In the genomic region with DNA sequence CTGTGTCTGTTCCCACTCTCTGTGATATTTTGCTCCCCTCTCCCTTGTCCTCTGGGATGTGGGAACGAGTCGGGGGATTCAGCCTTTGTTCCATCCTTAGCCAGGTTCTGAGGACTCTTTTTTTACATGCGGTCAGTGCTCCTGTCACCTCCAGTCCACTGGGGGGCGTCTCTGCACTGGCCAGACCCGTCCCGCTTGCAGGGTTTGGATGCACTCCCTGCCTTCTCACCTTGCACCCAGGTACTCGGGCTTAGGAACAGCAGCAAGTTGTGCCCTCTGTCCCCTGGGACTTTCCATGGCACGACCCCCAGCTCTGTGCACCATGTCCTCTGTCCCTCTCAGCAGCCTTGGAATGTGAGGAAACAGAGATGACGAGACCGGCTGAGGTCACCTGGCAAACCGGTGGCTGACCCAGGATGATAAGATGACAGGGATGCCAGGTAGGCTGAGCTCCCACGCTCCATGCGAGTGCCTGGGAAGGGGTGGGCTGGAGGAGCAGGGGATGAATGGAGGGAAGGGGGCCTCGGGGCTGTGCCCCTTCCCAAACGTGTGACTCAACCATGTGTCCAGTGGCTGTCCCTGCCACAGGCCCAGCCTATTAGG, we compare ENCODE assay signal across 8 cellular contexts. TPM values are rescaled to one million over a fixed set of nuclear protein-coding genes. Genes with fewer than 3 reads are reported as not detected.
DNase-seq lines count a peak whose midpoint lies in the region; ATAC-seq, FAIRE-seq and TF ChIP-seq lines count a peak whose summit lies in the region.

No MANE protein-coding gene starts in this region.

- H3K9me3 ChIP-seq in AG04450 (ENCODE audit: control insufficient read depth, insufficient read depth, low read length) = peaks cover 3% of the 10 kb centered on the region; the same call in 1 of the 2 replicates
- H3K9me3 ChIP-seq in OCI-LY1 (ENCODE audit: low read length) = no peaks in the 10 kb centered on the region
- H3K9me3 ChIP-seq in gastrocnemius medialis = no peaks in the 10 kb centered on the region

- H3K27ac Mint-ChIP-seq in activated T-helper 2 cell treated with anti-CD3 and anti-CD28 coated beads, Interferon-gamma antibody, Interleukin-2, Interleukin-4, amounts not matched to agents 10 μg/mL and 5 μg/mL and 100 μg/mL, durations not matched to agents 14 hours and 24 hours and 36 hours = no peak overlapping the region

- DNase-seq in AG04450 (ENCODE audit: low read depth, low spot score) = no peak
- DNase-seq in H54 (ENCODE audit: insufficient read length, low spot score) = peak; percentile 69
- peak; percentile 37 for DNase-seq in activated T-helper 2 cell treated with anti-CD3 and anti-CD28 coated beads, Interferon-gamma antibody, Interleukin-2, Interleukin-4, amounts not matched to agents 10 μg/mL and 5 μg/mL and 100 μg/mL, durations not matched to agents 14 hours and 24 hours and 36 hours (ENCODE audit: low spot score)
- DNase-seq in cardiac septum (ENCODE audit: low spot score) = peak; percentile 83
- DNase-seq in gastrocnemius medialis = peak; percentile 18 to 46
- no peak for DNase-seq in COR-L47 (lab: John Stamatoyannopoulos, UW)

- H3K36me3 ChIP-seq in OCI-LY1 (ENCODE audit: insufficient read depth, low read length) (no peaks in the 10 kb centered on the region), gastrocnemius medialis (no peaks in the 10 kb centered on the region)

- in situ Hi-C loops in gastrocnemius medialis (cut with MboI; ENCODE audit: low sequenced_read_pairs in 4 of 4) = loop anchor here (5.0 to 25.0 kb wide), 3 partner anchors 121 to 133 kb away; no protein-coding TSS in a partner anchor

- peaks cover 1% of the 10 kb centered on the region for H3K27me3 Mint-ChIP-seq in activated T-helper 2 cell treated with anti-CD3 and anti-CD28 coated beads, Interferon-gamma antibody, Interleukin-2, Interleukin-4, amounts not matched to agents 10 μg/mL and 5 μg/mL and 100 μg/mL, durations not matched to agents 14 hours and 24 hours and 36 hours (ENCODE audit: low read depth)

- H3K27me3 ChIP-seq in AG04450 (ENCODE audit: control insufficient read depth, insufficient read depth, low read length) (peaks cover 16% of the 10 kb centered on the region), OCI-LY1 (ENCODE audit: insufficient read depth, low read length) (peaks cover under 1% of the 10 kb centered on the region; the same call in 1 of the 2 replicates), gastrocnemius medialis (no peaks in the 10 kb centered on the region)

- H3K9me3 Mint-ChIP-seq in activated T-helper 2 cell treated with anti-CD3 and anti-CD28 coated beads, Interferon-gamma antibody, Interleukin-2, Interleukin-4, amounts not matched to agents 10 μg/mL and 5 μg/mL and 100 μg/mL, durations not matched to agents 14 hours and 24 hours and 36 hours = no peaks in the 10 kb centered on the region

- TF ChIP-seq CTCF in AG04450 (IDR thresholded peaks at IDR 0.05; ENCODE audit: low read depth, low read length) (peak; percentile 53), OCI-LY1 (IDR thresholded peaks at IDR 0.05; ENCODE audit: low read length) (peak; percentile 76), gastrocnemius medialis (IDR thresholded peaks at IDR 0.05 in 4 of 5, conservative IDR thresholded peaks at IDR 0.05 in 1 of 5) (peak; percentile 32 to 67 (median 62))

- FAIRE-seq in H54 (lab: Jason Lieb, UNC) = no peak

- H4K20me1 ChIP-seq in OCI-LY1 (ENCODE audit: insufficient read depth, low read length) = no peaks in the 10 kb centered on the region

- H3K4me3 Mint-ChIP-seq in activated T-helper 2 cell treated with anti-CD3 and anti-CD28 coated beads, Interferon-gamma antibody, Interleukin-2, Interleukin-4, amounts not matched to agents 10 μg/mL and 5 μg/mL and 100 μg/mL, durations not matched to agents 14 hours and 24 hours and 36 hours (ENCODE audit: low read depth) = no peak overlapping the region

- peaks cover 8% of the 10 kb centered on the region for H3K4me1 ChIP-seq in OCI-LY1 (ENCODE audit: insufficient read depth, low read length, severe bottlenecking)
- H3K4me1 ChIP-seq in gastrocnemius medialis = peaks cover 0 to 4% of the 10 kb centered on the region in 2 donors

- no peaks in the 10 kb centered on the region for H3K9me2 ChIP-seq in OCI-LY1 (ENCODE audit: low read depth, low read length)

- H3K4me3 ChIP-seq in AG04450 (ENCODE audit: low read depth, low read length) = no peak overlapping the region
- no peak overlapping the region for H3K4me3 ChIP-seq in OCI-LY1 (ENCODE audit: low read depth, low read length, poor library complexity, severe bottlenecking)
- H3K4me3 ChIP-seq in gastrocnemius medialis = no peak overlapping the region

- no peak overlapping the region for H3K27ac ChIP-seq in AG04450 (ENCODE audit: low read depth, low read length)
- H3K27ac ChIP-seq in OCI-LY1 (ENCODE audit: low read depth, low read length, poor library complexity, severe bottlenecking) = no peak overlapping the region
- H3K27ac ChIP-seq in gastrocnemius medialis = no peak overlapping the region

- intact Hi-C loops in activated T-helper 2 cell treated with anti-CD3 and anti-CD28 coated beads, Interferon-gamma antibody, Interleukin-2, Interleukin-4, amounts not matched to agents 10 μg/mL and 5 μg/mL and 100 μg/mL, durations not matched to agents 14 hours and 24 hours and 36 hours (cut with micrococcal nuclease) = loop anchor here (2.0 kb wide), 1 partner anchor 129 kb away; no protein-coding TSS in a partner anchor
- intact Hi-C loops in cardiac septum (cut with DNase I) (loop anchor here (2.0 to 5.0 kb wide), 2 partner anchors 71 to 129 kb away; no protein-coding TSS in a partner anchor), gastrocnemius medialis (cut with DNase I; ENCODE audit: low total_unique reads) (loop anchor here (1.0 to 10.0 kb wide), 2 partner anchors 53 to 130 kb away; no protein-coding TSS in a partner anchor)

- H3K4me1 Mint-ChIP-seq in activated T-helper 2 cell treated with anti-CD3 and anti-CD28 coated beads, Interferon-gamma antibody, Interleukin-2, Interleukin-4, amounts not matched to agents 10 μg/mL and 5 μg/mL and 100 μg/mL, durations not matched to agents 14 hours and 24 hours and 36 hours (ENCODE audit: low read depth) = no peaks in the 10 kb centered on the region

- H3K79me2 ChIP-seq in OCI-LY1 (ENCODE audit: insufficient read depth, low read length) = no peaks in the 10 kb centered on the region

- no peak overlapping the region for H3K4me2 ChIP-seq in OCI-LY1 (ENCODE audit: low read length)

- H3K36me3 Mint-ChIP-seq in activated T-helper 2 cell treated with anti-CD3 and anti-CD28 coated beads, Interferon-gamma antibody, Interleukin-2, Interleukin-4, amounts not matched to agents 10 μg/mL and 5 μg/mL and 100 μg/mL, durations not matched to agents 14 hours and 24 hours and 36 hours (ENCODE audit: low read depth) = no peaks in the 10 kb centered on the region

- CTCF ChIA-PET in AG04450 (lab: Charles Lee) = interaction anchor here (1.1 kb wide), 1 partner anchor 8 kb away, joined by 3 read pairs; no protein-coding TSS in a partner anchor

- H3F3A ChIP-seq in OCI-LY1 (ENCODE audit: insufficient read depth, low read length) = no peaks in the 10 kb centered on the region

- POLR2A ChIA-PET in AG04450 (lab: Yijun Ruan, JAX) = no interaction called here

- H2AFZ ChIP-seq in OCI-LY1 (ENCODE audit: low read length) = no peak overlapping the region

- no peak for TF ChIP-seq POLR2A in H54 (IDR thresholded peaks at IDR 0.05; ENCODE audit: low read depth, low read length)
- TF ChIP-seq POLR2A in gastrocnemius medialis (IDR thresholded peaks at IDR 0.05) = no peak

- H3K9ac ChIP-seq in OCI-LY1 (ENCODE audit: low read length) = no peak overlapping the region

- ATAC-seq in gastrocnemius medialis (peak in 1 of 2 donors; percentile 59), GM18909 (IDR thresholded peaks at IDR 0.05; ENCODE audit: poor library complexity, unreplicated experiment) (no peak)

RNA-seq across cellular contexts. Expression of gene FGD5, which starts 27.3 kb away (rescaled TPM):
- not detected in 2 replicates for polyA plus RNA-seq in AG04450 (2011; rRNA removed)
- not detected in 2 replicates for polyA minus RNA-seq in AG04450 (2011; rRNA and poly(A)+ RNA removed)
- total RNA-seq in activated T-helper 2 cell treated with anti-CD3 and anti-CD28 coated beads, Interferon-gamma antibody, Interleukin-2, Interleukin-4, amounts not matched to agents 10 μg/mL and 5 μg/mL and 100 μg/mL, durations not matched to agents 14 hours and 24 hours and 36 hours = 0.09 TPM in 1 of 2 replicates, not detected in the other
- total RNA-seq in cardiac septum (15.6 TPM), gastrocnemius medialis (1 to 10 TPM; 4.4 to 8.4 (median 5.2) TPM)

Comparison
In these comparisons a context has a peak if more than half of its experiments do, and no peak if none do; other contexts are left out.
1. DNase-seq: peak in H54 (single experiment), activated T-helper 2 cell treated with anti-CD3 and anti-CD28 coated beads, Interferon-gamma antibody, Interleukin-2, Interleukin-4, amounts not matched to agents 10 μg/mL and 5 μg/mL and 100 μg/mL, durations not matched to agents 14 hours and 24 hours and 36 hours (single experiment), cardiac septum (single experiment) and gastrocnemius medialis (2 of 2); none in AG04450 (single experiment) and COR-L47 (single experiment).
2. Peak in every context shown above with its lines, with median percentiles within 50 percentile points of each other: CTCF ChIP-seq.